In the genomic region with DNA sequence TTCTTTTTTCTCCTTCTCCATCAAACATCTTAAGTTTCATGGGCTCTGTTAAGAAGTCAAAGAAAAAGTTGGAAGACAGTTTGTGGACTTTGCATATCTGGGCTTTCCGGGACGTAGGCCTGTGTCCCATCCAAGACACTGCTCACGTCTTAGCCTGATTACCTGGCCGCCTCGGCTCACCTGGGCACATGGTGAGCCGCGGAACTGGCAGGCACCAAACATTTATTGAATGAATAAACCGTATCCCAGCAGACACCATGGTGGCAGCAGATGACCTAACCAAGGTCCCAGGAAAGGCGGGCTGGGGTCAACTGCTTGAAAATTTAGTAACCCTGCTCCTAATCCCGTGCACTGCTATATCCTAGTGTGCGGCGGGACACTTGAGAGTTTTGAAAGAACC, we compare ENCODE assay signal across 8 cellular contexts. TPM values are rescaled to one million over a fixed set of nuclear protein-coding genes. Genes with fewer than 3 reads are reported as not detected.
DNase-seq lines count a peak whose midpoint lies in the region; ATAC-seq and TF ChIP-seq lines count a peak whose summit lies in the region.

No MANE protein-coding gene starts in this region.

- no peak for ATAC-seq in HG03571 (IDR thresholded peaks at IDR 0.05; ENCODE audit: unreplicated experiment)

- peaks cover 2% of the 10 kb centered on the region for H3K4me1 ChIP-seq in effector memory CD4-positive, alpha-beta T cell (ENCODE audit: control insufficient read depth, insufficient read depth, low read length, poor library complexity, severe bottlenecking)

- CTCF ChIA-PET in BJ (lab: Yijun Ruan, JAX) = no interaction called here

- peak overlapping the region; percentile 62 for H3K27ac ChIP-seq in effector memory CD4-positive, alpha-beta T cell (ENCODE audit: insufficient read depth, low read length, poor library complexity, severe bottlenecking)
- no peak overlapping the region for H3K27ac ChIP-seq in caudate nucleus (ENCODE audit: low read depth, low read length)

- DNase-seq in BJ (ENCODE audit: low read depth) (no peak), NAMALWA (ENCODE audit: low spot score) (peak; percentile 5), caudate nucleus (lab: John Stamatoyannopoulos, UW) (no peak), activated gamma-delta T cell treated with Interleukin-2 at 50 U/mL for 16 hours (no peak)
- no peak for DNase-seq in effector memory CD4-positive, alpha-beta T cell
- DNase-seq in stimulated activated naive CD4-positive, alpha-beta T cell treated with Interleukin-2 at 50 U/mL for 16 hours (lab: John Stamatoyannopoulos, UW) = no peak

- peak overlapping the region; percentile 88 for H3K4me3 ChIP-seq in BJ (ENCODE audit: low read depth, low read length)
- H3K4me3 ChIP-seq in effector memory CD4-positive, alpha-beta T cell (ENCODE audit: insufficient read depth, low read depth, low read length, poor library complexity, severe bottlenecking) = peak overlapping the region; percentile 69

- no peaks in the 10 kb centered on the region for H3K9me3 Mint-ChIP-seq in nephron

- no peaks in the 10 kb centered on the region for H3K27me3 Mint-ChIP-seq in nephron (ENCODE audit: low read depth)

- H3K27ac Mint-ChIP-seq in nephron = peak overlapping the region; percentile 82 to 86 (median 83)

- no peaks in the 10 kb centered on the region for H3K36me3 ChIP-seq in BJ (ENCODE audit: control insufficient read depth, insufficient read depth, low read length)
- H3K36me3 ChIP-seq in effector memory CD4-positive, alpha-beta T cell (ENCODE audit: control insufficient read depth, insufficient read depth, low read length) = no peaks in the 10 kb centered on the region

- POLR2A ChIA-PET in BJ (lab: Charles Lee) = no interaction called here

- peak overlapping the region; percentile 83 to 90 (median 88) for H3K4me3 Mint-ChIP-seq in nephron

- H3K36me3 Mint-ChIP-seq in nephron (ENCODE audit: low read depth) = peaks cover 3% of the 10 kb centered on the region

- no peaks in the 10 kb centered on the region for H3K27me3 ChIP-seq in BJ (ENCODE audit: control insufficient read depth, insufficient read depth, low read length)
- H3K27me3 ChIP-seq in effector memory CD4-positive, alpha-beta T cell (replicated peaks; ENCODE audit: control insufficient read depth, insufficient read depth, low read length, poor library complexity, severe bottlenecking) = no peaks in the 10 kb centered on the region

- H3K4me1 Mint-ChIP-seq in nephron = peaks cover 29% of the 10 kb centered on the region

- H3K9me3 ChIP-seq in effector memory CD4-positive, alpha-beta T cell (ENCODE audit: control insufficient read depth, low read length) = no peaks in the 10 kb centered on the region

- TF ChIP-seq CTCF in BJ (IDR thresholded peaks at IDR 0.05; ENCODE audit: insufficient read depth, low read depth, low read length) (no peak), nephron (IDR thresholded peaks at IDR 0.05; ENCODE audit: unreplicated experiment in 3 of 3) (no peak)

RNA-seq across cellular contexts. Expression of gene GNAS, which starts 35.6 kb away (rescaled TPM):
- polyA plus RNA-seq in BJ (2011; rRNA removed) = 1,063 and 1,537 TPM in 2 replicates
- 1,584 and 1,724 TPM in 2 replicates for polyA minus RNA-seq in BJ (2011; rRNA and poly(A)+ RNA removed)

RNA-seq across cellular contexts. Expression of gene GNAS-AS1, which starts 37.4 kb away (rescaled TPM):
- 0.42 and 0.45 TPM in 2 replicates for polyA plus RNA-seq in BJ (2011; rRNA removed)
- 0.15 and 0.57 TPM in 2 replicates for polyA minus RNA-seq in BJ (2011; rRNA and poly(A)+ RNA removed)
